In genomic region chr13:51637852-51638496, GRCh38 we compare ENCODE assay signal across 18 cellular contexts. TPM values are rescaled to one million over a fixed set of nuclear protein-coding genes. Genes with fewer than 3 reads are reported as not detected.
DNase-seq lines count a peak whose midpoint lies in the region; ATAC-seq and TF ChIP-seq lines count a peak whose summit lies in the region.
"Had no signal": no experiment of that assay in that cellular context is flagged by ENCODE, and none has a peak within 500 bp of the region (broad histone marks: within the 10 kb centered on the region; RNA-seq: fewer than 3 reads in every experiment).

No MANE protein-coding gene starts in this region.

- ATAC-seq in body of pancreas (no peak), GM19463 (IDR thresholded peaks at IDR 0.05; ENCODE audit: unreplicated experiment) (no peak), HG03108 (IDR thresholded peaks at IDR 0.05; ENCODE audit: unreplicated experiment) (no peak)
- ATAC-seq: activated T-cell treated with anti-CD3 and anti-CD28 coated beads, Interleukin-2, amount 50 U/mL, for 72 hours; lower lobe of right lung had no signal

- H3K9me3 ChIP-seq in mammary epithelial cell (replicated peaks; ENCODE audit: insufficient read depth, low read length) (no peaks in the 10 kb centered on the region), body of pancreas (no peaks in the 10 kb centered on the region), mesenchymal stem cell (ENCODE audit: control insufficient read depth, low read length) (no peaks in the 10 kb centered on the region), suprapubic skin (no peaks in the 10 kb centered on the region)
- H3K9me3 ChIP-seq: lower lobe of right lung, neutrophil, transverse colon had no signal

- no peaks in the 10 kb centered on the region for H3K36me3 ChIP-seq in mammary epithelial cell (ENCODE audit: insufficient read depth, low read length)
- H3K36me3 ChIP-seq in body of pancreas (replicated peaks in 1 of 2; ENCODE audit: insufficient read depth in 1 of 2, low read depth in 2 of 2) = no peaks in the 10 kb centered on the region
- H3K36me3 ChIP-seq in mesenchymal stem cell (ENCODE audit: control insufficient read depth in 1 of 2, insufficient read depth in 2 of 2, low read depth in 1 of 2, low read length in 2 of 2) = no peaks in the 10 kb centered on the region
- H3K36me3 ChIP-seq in suprapubic skin = no peaks in the 10 kb centered on the region
- H3K36me3 ChIP-seq: lower lobe of right lung, neutrophil, transverse colon had no signal

- H3K9ac ChIP-seq in mammary epithelial cell (ENCODE audit: insufficient read depth, low read length) (no peak overlapping the region), mesenchymal stem cell (ENCODE audit: low read length) (peak overlapping the region; percentile 50)

- no peak overlapping the region for H3K14ac ChIP-seq in mesenchymal stem cell (ENCODE audit: low read length in 2 of 2)

- no peaks in the 10 kb centered on the region for H4K20me1 ChIP-seq in mammary epithelial cell (ENCODE audit: insufficient read depth, low read length)

- 98% methylated on average over 6 of the region's 6 CpGs for WGBS in mammary epithelial cell (ENCODE audit: low coverage, missing lambda C conversion rate)
- WGBS in body of pancreas, 2 donors = 88 to 91% methylated on average over 6 of the region's 6 CpGs
- 37% methylated on average over 5 of the region's 6 CpGs for WGBS in mesenchymal stem cell
- 81% methylated on average over 6 of the region's 6 CpGs for WGBS in suprapubic skin

- in situ Hi-C loops in mammary epithelial cell (cut with MboI; ENCODE audit: low sequenced_read_pairs in 2 of 2) = no loop called here

- H3K27me3 ChIP-seq in mammary epithelial cell (ENCODE audit: insufficient read depth, low read length) (no peaks in the 10 kb centered on the region), body of pancreas (no peaks in the 10 kb centered on the region), mesenchymal stem cell (ENCODE audit: control insufficient read depth in 1 of 2, insufficient read depth in 1 of 2, low read length in 2 of 2) (no peaks in the 10 kb centered on the region), suprapubic skin (no peaks in the 10 kb centered on the region)
- H3K27me3 ChIP-seq: neutrophil, transverse colon had no signal

- H2BK15ac ChIP-seq in mesenchymal stem cell (ENCODE audit: low read depth, poor library complexity, severe bottlenecking) = no peak overlapping the region

- no peak overlapping the region for H3K4me2 ChIP-seq in mammary epithelial cell (ENCODE audit: insufficient read depth, low read depth, low read length)
- H3K4me2 ChIP-seq in mesenchymal stem cell (ENCODE audit: low read length, poor library complexity, severe bottlenecking) = no peak overlapping the region

- no peak overlapping the region for H3K23ac ChIP-seq in mesenchymal stem cell (ENCODE audit: low read length in 2 of 2)

- peaks cover 25% of the 10 kb centered on the region for H3K4me1 ChIP-seq in mammary epithelial cell (ENCODE audit: insufficient read depth, low read length)
- H3K4me1 ChIP-seq in body of pancreas = peaks cover 68% of the 10 kb centered on the region
- H3K4me1 ChIP-seq in mesenchymal stem cell (ENCODE audit: control insufficient read depth, insufficient read depth, low read depth, low read length) = peaks cover 9% of the 10 kb centered on the region
- H3K4me1 ChIP-seq in suprapubic skin = peaks cover 36% of the 10 kb centered on the region

- H3K18ac ChIP-seq in mesenchymal stem cell (ENCODE audit: low read depth in 1 of 2, low read length in 2 of 2) = peak overlapping the region; percentile 34 to 54

- dilution Hi-C loops in mammary epithelial cell (cut with HindIII; ENCODE audit: low sequenced_read_pairs) = no loop called here

- H3K27me3 Mint-ChIP-seq in MCF 10A (ENCODE audit: insufficient read depth, unreplicated experiment) = no peaks in the 10 kb centered on the region
- H3K27me3 Mint-ChIP-seq: activated CD4-positive, alpha-beta memory T cell treated with anti-CD3 and anti-CD28 coated beads for 36 hours had no signal

- H3K9me3 Mint-ChIP-seq in MCF 10A (ENCODE audit: unreplicated experiment) = no peaks in the 10 kb centered on the region
- H3K9me3 Mint-ChIP-seq: activated CD4-positive, alpha-beta memory T cell treated with anti-CD3 and anti-CD28 coated beads for 36 hours had no signal

- no peak overlapping the region for H3K4me3 ChIP-seq in mammary epithelial cell (replicated peaks in 1 of 3; ENCODE audit: insufficient read depth in 1 of 3, low read depth in 2 of 3, low read length in 3 of 3)
- H3K4me3 ChIP-seq in body of pancreas = no peak overlapping the region
- H3K4me3 ChIP-seq in mesenchymal stem cell (ENCODE audit: insufficient read depth in 1 of 2, low read depth in 1 of 2, low read length in 2 of 2) = no peak overlapping the region
- no peak overlapping the region for H3K4me3 ChIP-seq in suprapubic skin
- H3K4me3 ChIP-seq: lower lobe of right lung, transverse colon had no signal

- H2BK12ac ChIP-seq in mesenchymal stem cell (ENCODE audit: low read length in 2 of 2) = peak overlapping the region in 1 of 2 experiments; percentile 31

- H3K4ac ChIP-seq in mesenchymal stem cell (ENCODE audit: low read depth in 1 of 2, low read length in 2 of 2) = no peak overlapping the region

- TF ChIP-seq CTCF in MCF 10A (IDR thresholded peaks at IDR 0.05; ENCODE audit: unreplicated experiment) (no peak), mammary epithelial cell (conservative IDR thresholded peaks at IDR 0.05 in 1 of 2, IDR thresholded peaks at IDR 0.05 in 1 of 2; ENCODE audit: extremely low read depth in 1 of 2, insufficient read depth in 1 of 2, low read depth in 1 of 2, low read length in 2 of 2) (no peak), body of pancreas (IDR thresholded peaks at IDR 0.05) (no peak), suprapubic skin (IDR thresholded peaks at IDR 0.05) (no peak)

- H3K79me2 ChIP-seq in mammary epithelial cell (ENCODE audit: insufficient read depth, low read length) = peaks cover 80% of the 10 kb centered on the region

- no peak overlapping the region for H4K8ac ChIP-seq in mesenchymal stem cell (ENCODE audit: low read length)

- DNase-seq in MCF 10A (ENCODE audit: unreplicated experiment) (no peak), mammary epithelial cell (no peak), body of pancreas (no peak), mesenchymal stem cell (peak; percentile 46), suprapubic skin (ENCODE audit: low spot score in 2 of 2) (no peak), T1000 (lab: John Stamatoyannopoulos, UW) (no peak)
- DNase-seq: activated CD4-positive, alpha-beta memory T cell treated with anti-CD3 and anti-CD28 coated beads for 36 hours; activated T-cell treated with anti-CD3 and anti-CD28 coated beads, Interleukin-2, amount 50 U/mL, for 72 hours; foreskin fibroblast; KBM-7; lower lobe of right lung; NCI-H1092 treated with DMSO at 0.1 percent for 48 hours; SIG-M5; stimulated activated CD4-positive, alpha-beta T cell treated with anti-CD3 and anti-CD28 coated beads, Interleukin-4, amount 100 ng/mL, for 4 hours; transverse colon had no signal

- no peak overlapping the region for H3K27ac ChIP-seq in mammary epithelial cell (ENCODE audit: insufficient read depth, low read depth, low read length)
- peak overlapping the region in 3 of 4 donors; percentile 19 to 66 (median 36) for H3K27ac ChIP-seq in body of pancreas
- peak overlapping the region; percentile 48 for H3K27ac ChIP-seq in mesenchymal stem cell (ENCODE audit: low read length, poor library complexity, severe bottlenecking)
- H3K27ac ChIP-seq in suprapubic skin = peak overlapping the region; percentile 32
- H3K27ac ChIP-seq: lower lobe of right lung, neutrophil, transverse colon had no signal

- peak overlapping the region; percentile 61 for H2BK120ac ChIP-seq in mesenchymal stem cell (ENCODE audit: low read depth, low read length)

- intact Hi-C loops in MCF 10A (cut with micrococcal nuclease) = no loop called here
- intact Hi-C loops in mammary epithelial cell (cut with micrococcal nuclease) = no loop called here
- intact Hi-C loops in body of pancreas (cut with DNase I) = no loop called here

- H2BK5ac ChIP-seq in mesenchymal stem cell (ENCODE audit: low read depth, low read length, poor library complexity, severe bottlenecking) = peak overlapping the region; percentile 81

- no TSS peak for BruUV-seq in MCF 10A (replicated peaks; lab: Mats Ljungman, UMichigan)
- BruUV-seq in mammary epithelial cell (replicated peaks; lab: Mats Ljungman, UMichigan) = no TSS peak

- POLR2A ChIA-PET in MCF 10A (lab: Yijun Ruan, JAX) = interaction anchor here (0.5 to 1.3 kb wide), 8 partner anchors 10 to 188 kb away, joined by 3 to 7 read pairs (median 4); partner anchors contain the start of gene INTS6

- no peak overlapping the region for H3K4me3 Mint-ChIP-seq in MCF 10A (ENCODE audit: unreplicated experiment)
- H3K4me3 Mint-ChIP-seq: activated CD4-positive, alpha-beta memory T cell treated with anti-CD3 and anti-CD28 coated beads for 36 hours; activated T-cell treated with anti-CD3 and anti-CD28 coated beads, Interleukin-2, amount 50 U/mL, for 72 hours had no signal

- TF ChIP-seq POLR2A in body of pancreas (IDR thresholded peaks at IDR 0.05) = no peak
- TF ChIP-seq POLR2A in suprapubic skin (IDR thresholded peaks at IDR 0.05) = no peak

- peak overlapping the region; percentile 77 for H2AK5ac ChIP-seq in mesenchymal stem cell (ENCODE audit: low read length, severe bottlenecking)

- peaks cover 20% of the 10 kb centered on the region for H3K36me3 Mint-ChIP-seq in MCF 10A (ENCODE audit: insufficient read depth, unreplicated experiment)
- H3K36me3 Mint-ChIP-seq: activated CD4-positive, alpha-beta memory T cell treated with anti-CD3 and anti-CD28 coated beads for 36 hours had no signal

- CTCF ChIA-PET in MCF 10A (lab: Yijun Ruan, JAX) = interaction anchor here (0.7 to 1.0 kb wide), 4 partner anchors 57 to 475 kb away, joined by 3 to 4 read pairs (median 3); no protein-coding TSS in a partner anchor
- CTCF ChIA-PET in mammary epithelial cell (lab: Charles Lee; ENCODE audit: low non-redundant PET) = no interaction called here

- H4K91ac ChIP-seq in mesenchymal stem cell (ENCODE audit: low read length) = no peak overlapping the region

- TF ChIP-seq EP300 in suprapubic skin (IDR thresholded peaks at IDR 0.05) = no peak

- peaks cover 13% of the 10 kb centered on the region for H3K79me1 ChIP-seq in mesenchymal stem cell (replicated peaks; ENCODE audit: low read length, poor library complexity, severe bottlenecking)

- H3K27ac Mint-ChIP-seq in MCF 10A (ENCODE audit: low read depth, unreplicated experiment) = peak overlapping the region; percentile 97
- H3K27ac Mint-ChIP-seq: activated CD4-positive, alpha-beta memory T cell treated with anti-CD3 and anti-CD28 coated beads for 36 hours; activated T-cell treated with anti-CD3 and anti-CD28 coated beads, Interleukin-2, amount 50 U/mL, for 72 hours had no signal

- H3K4me1 Mint-ChIP-seq in MCF 10A (ENCODE audit: insufficient read depth, unreplicated experiment) = peaks cover 53% of the 10 kb centered on the region

- H2AFZ ChIP-seq in mammary epithelial cell (ENCODE audit: low read depth, low read length) = no peak overlapping the region
- H2AFZ ChIP-seq in mesenchymal stem cell (ENCODE audit: low read depth, low read length) = no peak overlapping the region

RNA-seq across cellular contexts. Expression of gene WDFY2, which starts 53.7 kb away (rescaled TPM):
- total RNA-seq in MCF 10A (2022) (46.7 and 56.2 TPM in 2 replicates), mammary epithelial cell (10 to 100 TPM; 20.7 to 32.9 TPM), body of pancreas (10 to 100 TPM; 25.7 to 31.9 TPM), suprapubic skin (10 to 100 TPM; 35.3 to 99.2 (median 40.4) TPM)
- 7.4 TPM for polyA plus RNA-seq in mammary epithelial cell
- 35.2 TPM for polyA minus RNA-seq in mammary epithelial cell
- 6.2 TPM for polyA plus RNA-seq in mesenchymal stem cell (2013, experiment 1 of 2)
- 6.5 TPM for polyA plus RNA-seq in mesenchymal stem cell (2013, experiment 2 of 2)
